In the genomic region with DNA sequence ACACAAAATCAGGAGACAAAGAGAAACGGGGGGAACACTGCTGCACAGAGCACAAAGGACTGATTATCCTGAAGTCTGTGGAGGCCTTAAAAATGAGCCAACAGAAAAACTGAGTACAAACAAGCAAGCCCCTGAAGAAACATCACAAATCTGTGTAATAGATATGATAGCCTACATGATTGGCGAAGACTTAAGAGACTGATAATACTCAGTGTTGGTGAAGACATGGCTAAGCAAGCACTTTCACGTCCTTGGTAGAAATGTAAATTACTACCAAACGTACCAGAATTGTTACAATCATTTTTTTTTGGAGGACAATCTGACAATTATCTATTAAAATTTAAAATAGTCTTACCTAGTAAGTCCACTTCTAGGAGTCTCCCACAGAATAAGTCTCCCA, we compare ENCODE assay signal across 1 cellular context.
TF ChIP-seq lines count a peak whose summit lies in the region.

No MANE protein-coding gene starts in this region.

TF ChIP-seq in K562, 482 proteins besides CTCF, POLR2A, EP300 and RAD21 (continued from another document):
- TF ChIP-seq, protein P1, sequence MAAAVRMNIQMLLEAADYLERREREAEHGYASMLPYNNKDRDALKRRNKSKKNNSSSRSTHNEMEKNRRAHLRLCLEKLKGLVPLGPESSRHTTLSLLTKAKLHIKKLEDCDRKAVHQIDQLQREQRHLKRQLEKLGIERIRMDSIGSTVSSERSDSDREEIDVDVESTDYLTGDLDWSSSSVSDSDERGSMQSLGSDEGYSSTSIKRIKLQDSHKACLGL (CRISPR knock-in tag; IDR thresholded peaks at IDR 0.05; ENCODE audit: borderline replicate concordance, poor library complexity, severe bottlenecking): no peak
- TF ChIP-seq, protein P2, sequence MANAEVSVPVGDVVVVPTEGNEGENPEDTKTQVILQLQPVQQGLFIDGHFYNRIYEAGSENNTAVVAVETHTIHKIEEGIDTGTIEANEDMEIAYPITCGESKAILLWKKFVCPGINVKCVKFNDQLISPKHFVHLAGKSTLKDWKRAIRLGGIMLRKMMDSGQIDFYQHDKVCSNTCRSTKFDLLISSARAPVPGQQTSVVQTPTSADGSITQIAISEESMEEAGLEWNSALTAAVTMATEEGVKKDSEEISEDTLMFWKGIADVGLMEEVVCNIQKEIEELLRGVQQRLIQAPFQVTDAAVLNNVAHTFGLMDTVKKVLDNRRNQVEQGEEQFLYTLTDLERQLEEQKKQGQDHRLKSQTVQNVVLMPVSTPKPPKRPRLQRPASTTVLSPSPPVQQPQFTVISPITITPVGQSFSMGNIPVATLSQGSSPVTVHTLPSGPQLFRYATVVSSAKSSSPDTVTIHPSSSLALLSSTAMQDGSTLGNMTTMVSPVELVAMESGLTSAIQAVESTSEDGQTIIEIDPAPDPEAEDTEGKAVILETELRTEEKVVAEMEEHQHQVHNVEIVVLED (CRISPR knock-in tag; IDR thresholded peaks at IDR 0.05): no peak
- TF ChIP-seq TOE1 (IDR thresholded peaks at IDR 0.05; ENCODE audit: borderline replicate concordance) (no peak), TOE1 (CRISPR knock-in tag; IDR thresholded peaks at IDR 0.05; ENCODE audit: borderline replicate concordance, low read depth) (no peak), EWSR1 (IDR thresholded peaks at IDR 0.05; ENCODE audit: borderline replicate concordance, low read depth, partially characterized antibody) (no peak), NCOA6 (IDR thresholded peaks at IDR 0.05) (no peak), RBM25 (IDR thresholded peaks at IDR 0.05; ENCODE audit: low read depth, low read length, severe bottlenecking) (peak; percentile 87), RUNX1 (IDR thresholded peaks at IDR 0.05; ENCODE audit: low read depth) (no peak), U2AF1 (optimal IDR thresholded peaks at IDR 0.05; ENCODE audit: low read depth, low read length) (no peak), CXXC5 (CRISPR knock-in tag; IDR thresholded peaks at IDR 0.05) (no peak), ZNF431 (CRISPR knock-in tag; IDR thresholded peaks at IDR 0.05) (no peak), POLR3A (IDR thresholded peaks at IDR 0.05; ENCODE audit: borderline replicate concordance, extremely low read depth, insufficient read depth, insufficient read length) (no peak)
- TF ChIP-seq, protein P3, sequence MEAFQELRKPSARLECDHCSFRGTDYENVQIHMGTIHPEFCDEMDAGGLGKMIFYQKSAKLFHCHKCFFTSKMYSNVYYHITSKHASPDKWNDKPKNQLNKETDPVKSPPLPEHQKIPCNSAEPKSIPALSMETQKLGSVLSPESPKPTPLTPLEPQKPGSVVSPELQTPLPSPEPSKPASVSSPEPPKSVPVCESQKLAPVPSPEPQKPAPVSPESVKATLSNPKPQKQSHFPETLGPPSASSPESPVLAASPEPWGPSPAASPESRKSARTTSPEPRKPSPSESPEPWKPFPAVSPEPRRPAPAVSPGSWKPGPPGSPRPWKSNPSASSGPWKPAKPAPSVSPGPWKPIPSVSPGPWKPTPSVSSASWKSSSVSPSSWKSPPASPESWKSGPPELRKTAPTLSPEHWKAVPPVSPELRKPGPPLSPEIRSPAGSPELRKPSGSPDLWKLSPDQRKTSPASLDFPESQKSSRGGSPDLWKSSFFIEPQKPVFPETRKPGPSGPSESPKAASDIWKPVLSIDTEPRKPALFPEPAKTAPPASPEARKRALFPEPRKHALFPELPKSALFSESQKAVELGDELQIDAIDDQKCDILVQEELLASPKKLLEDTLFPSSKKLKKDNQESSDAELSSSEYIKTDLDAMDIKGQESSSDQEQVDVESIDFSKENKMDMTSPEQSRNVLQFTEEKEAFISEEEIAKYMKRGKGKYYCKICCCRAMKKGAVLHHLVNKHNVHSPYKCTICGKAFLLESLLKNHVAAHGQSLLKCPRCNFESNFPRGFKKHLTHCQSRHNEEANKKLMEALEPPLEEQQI (IDR thresholded peaks at IDR 0.05): no peak
- TF ChIP-seq, protein P4, sequence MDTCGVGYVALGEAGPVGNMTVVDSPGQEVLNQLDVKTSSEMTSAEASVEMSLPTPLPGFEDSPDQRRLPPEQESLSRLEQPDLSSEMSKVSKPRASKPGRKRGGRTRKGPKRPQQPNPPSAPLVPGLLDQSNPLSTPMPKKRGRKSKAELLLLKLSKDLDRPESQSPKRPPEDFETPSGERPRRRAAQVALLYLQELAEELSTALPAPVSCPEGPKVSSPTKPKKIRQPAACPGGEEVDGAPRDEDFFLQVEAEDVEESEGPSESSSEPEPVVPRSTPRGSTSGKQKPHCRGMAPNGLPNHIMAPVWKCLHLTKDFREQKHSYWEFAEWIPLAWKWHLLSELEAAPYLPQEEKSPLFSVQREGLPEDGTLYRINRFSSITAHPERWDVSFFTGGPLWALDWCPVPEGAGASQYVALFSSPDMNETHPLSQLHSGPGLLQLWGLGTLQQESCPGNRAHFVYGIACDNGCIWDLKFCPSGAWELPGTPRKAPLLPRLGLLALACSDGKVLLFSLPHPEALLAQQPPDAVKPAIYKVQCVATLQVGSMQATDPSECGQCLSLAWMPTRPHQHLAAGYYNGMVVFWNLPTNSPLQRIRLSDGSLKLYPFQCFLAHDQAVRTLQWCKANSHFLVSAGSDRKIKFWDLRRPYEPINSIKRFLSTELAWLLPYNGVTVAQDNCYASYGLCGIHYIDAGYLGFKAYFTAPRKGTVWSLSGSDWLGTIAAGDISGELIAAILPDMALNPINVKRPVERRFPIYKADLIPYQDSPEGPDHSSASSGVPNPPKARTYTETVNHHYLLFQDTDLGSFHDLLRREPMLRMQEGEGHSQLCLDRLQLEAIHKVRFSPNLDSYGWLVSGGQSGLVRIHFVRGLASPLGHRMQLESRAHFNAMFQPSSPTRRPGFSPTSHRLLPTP (IDR thresholded peaks at IDR 0.05; ENCODE audit: borderline replicate concordance, extremely low read depth, insufficient read length): no peak
